ENCODE assay signal across 19 cellular contexts in genomic region chr3:10993729-10994065, GRCh38. TPM values are rescaled to one million over a fixed set of nuclear protein-coding genes. Genes with fewer than 3 reads are reported as not detected.
DNase-seq lines count a peak whose midpoint lies in the region; ATAC-seq and TF ChIP-seq lines count a peak whose summit lies in the region.
"Had no signal": no experiment of that assay in that cellular context is flagged by ENCODE, and none has a peak within 500 bp of the region (broad histone marks: within the 10 kb centered on the region; RNA-seq: fewer than 3 reads in every experiment).

No MANE protein-coding gene starts in this region.

- peaks cover 81% of the 10 kb centered on the region for H3K27me3 Mint-ChIP-seq in WTC11 (ENCODE audit: low read depth)

- ATAC-seq in WTC11 (no peak), HG03108 (IDR thresholded peaks at IDR 0.05; ENCODE audit: unreplicated experiment) (no peak), GM19328 (IDR thresholded peaks at IDR 0.05; ENCODE audit: unreplicated experiment) (no peak)
- ATAC-seq: activated CD4-positive, CD25-positive, alpha-beta regulatory T cell treated with anti-CD3 and anti-CD28 coated beads, Interleukin-2, amount 50 U/mL, for 24 hours; activated T-helper 17 cell treated with anti-CD3 and anti-CD28 coated beads, Interleukin-2, amount 50 U/mL, for 72 hours had no signal

- CTCF ChIA-PET in WTC11 (lab: Charles Lee) = interaction anchor here (1.0 to 4.2 kb wide), 9 partner anchors 13 to 235 kb away, joined by 3 to 23 read pairs (median 6); no protein-coding TSS in a partner anchor

- no peak for DNase-seq in WTC11 (ENCODE audit: low spot score)
- DNase-seq in esophagus squamous epithelium (lab: John Stamatoyannopoulos, UW) = no peak
- peak; percentile 15 for DNase-seq in myocyte (ENCODE audit: low read depth)
- DNase-seq in suprapubic skin (ENCODE audit: low spot score in 2 of 2) = no peak
- no peak for DNase-seq in T1000 (lab: John Stamatoyannopoulos, UW)
- DNase-seq in transverse colon = no peak
- DNase-seq: Calu3; MM.1S; NCI-H1930; stimulated activated CD4-positive, alpha-beta T cell treated with anti-CD3 and anti-CD28 coated beads, Interleukin-2, amount 100 ng/mL, for 24 hours had no signal

- H3K27ac Mint-ChIP-seq in WTC11 = no peak overlapping the region
- H3K27ac Mint-ChIP-seq: activated T-helper 17 cell treated with anti-CD3 and anti-CD28 coated beads, Interleukin-2, amount 50 U/mL, for 72 hours had no signal

- H3K9me3 ChIP-seq in esophagus squamous epithelium (no peaks in the 10 kb centered on the region), suprapubic skin (no peaks in the 10 kb centered on the region), transverse colon (no peaks in the 10 kb centered on the region)
- H3K9me3 ChIP-seq: HAP-1 had no signal

- in situ Hi-C loops in transverse colon (cut with MboI; ENCODE audit: low pct_ligation_motif_present in 1 of 4, low pct_unique_long_range_greater_than_20kb in 1 of 4, low sequenced_read_pairs in 3 of 4) = no loop called here

- whole genome bisulfite sequencing in esophagus squamous epithelium, 2 donors = 14 to 44% methylated on average over 5 to 7 of the region's 9 CpGs
- WGBS in suprapubic skin = 11% methylated on average over 9 of the region's 9 CpGs
- WGBS in transverse colon (ENCODE audit: low coverage in 1 of 2), 2 donors = 20 to 31% methylated on average over 1 to 9 of the region's 9 CpGs

- peaks cover 13% of the 10 kb centered on the region for H3K4me1 Mint-ChIP-seq in WTC11

- TF ChIP-seq CTCF in WTC11 (IDR thresholded peaks at IDR 0.05) (no peak), esophagus squamous epithelium (IDR thresholded peaks at IDR 0.05) (no peak), suprapubic skin (IDR thresholded peaks at IDR 0.05) (no peak), transverse colon (IDR thresholded peaks at IDR 0.05) (no peak)

- H3K4me3 Mint-ChIP-seq in WTC11 = peak overlapping the region; percentile 61
- H3K4me3 Mint-ChIP-seq: activated T-helper 17 cell treated with anti-CD3 and anti-CD28 coated beads, Interleukin-2, amount 50 U/mL, for 72 hours had no signal

- H3K4me3 ChIP-seq in esophagus squamous epithelium = peak overlapping the region; percentile 53 to 73 (median 60)
- H3K4me3 ChIP-seq in suprapubic skin = peak overlapping the region; percentile 48
- no peak overlapping the region for H3K4me3 ChIP-seq in transverse colon
- H3K4me3 ChIP-seq: HAP-1 had no signal

- TF ChIP-seq POLR2A in esophagus squamous epithelium (IDR thresholded peaks at IDR 0.05) = no peak
- no peak for TF ChIP-seq POLR2A in suprapubic skin (IDR thresholded peaks at IDR 0.05)
- TF ChIP-seq POLR2A in transverse colon (IDR thresholded peaks at IDR 0.05) = no peak

- peak overlapping the region in 2 of 4 donors; percentile 62 to 65 for H3K27ac ChIP-seq in esophagus squamous epithelium
- no peak overlapping the region for H3K27ac ChIP-seq in suprapubic skin
- H3K27ac ChIP-seq in transverse colon = no peak overlapping the region

- peaks cover 5 to 68% (median 14%) of the 10 kb centered on the region in 3 donors for H3K4me1 ChIP-seq in esophagus squamous epithelium
- H3K4me1 ChIP-seq in suprapubic skin = peaks cover 12% of the 10 kb centered on the region
- no peaks in the 10 kb centered on the region for H3K4me1 ChIP-seq in transverse colon
- H3K4me1 ChIP-seq: HAP-1 had no signal

- no peaks in the 10 kb centered on the region for H3K36me3 Mint-ChIP-seq in WTC11

- H3K27me3 ChIP-seq in esophagus squamous epithelium (peaks cover 0 to 88% (median 0%) of the 10 kb centered on the region in 4 donors), suprapubic skin (peaks cover 67% of the 10 kb centered on the region), transverse colon (peaks cover 74% of the 10 kb centered on the region)

- TF ChIP-seq EP300 in suprapubic skin (IDR thresholded peaks at IDR 0.05) (no peak), transverse colon (IDR thresholded peaks at IDR 0.05; ENCODE audit: low read depth) (no peak)

- POLR2A ChIA-PET in WTC11 (lab: Charles Lee) = no interaction called here

- H3K9me3 Mint-ChIP-seq in WTC11 = peaks cover 6% of the 10 kb centered on the region; the same call in 1 of the 2 replicates
- H3K9me3 Mint-ChIP-seq: activated T-helper 17 cell treated with anti-CD3 and anti-CD28 coated beads, Interleukin-2, amount 50 U/mL, for 72 hours had no signal

- intact Hi-C loops in esophagus squamous epithelium (cut with DNase I) = no loop called here
- intact Hi-C loops in transverse colon (cut with DNase I; ENCODE audit: low total_unique reads) = no loop called here

- H3K36me3 ChIP-seq in esophagus squamous epithelium (no peaks in the 10 kb centered on the region), suprapubic skin (no peaks in the 10 kb centered on the region), transverse colon (no peaks in the 10 kb centered on the region)
- H3K36me3 ChIP-seq: HAP-1 had no signal

TF ChIP-seq in WTC11, 78 proteins besides CTCF, POLR2A, EP300 and RAD21 (continues in another document):
- TF ChIP-seq ZNF263 (CRISPR knock-in tag; IDR thresholded peaks at IDR 0.05; ENCODE audit: low read depth) (no peak), SMAD4 (CRISPR knock-in tag; IDR thresholded peaks at IDR 0.05) (no peak), CDX4 (CRISPR knock-in tag; IDR thresholded peaks at IDR 0.05; ENCODE audit: borderline replicate concordance) (no peak), ZNF219 (CRISPR knock-in tag; IDR thresholded peaks at IDR 0.05; ENCODE audit: borderline replicate concordance) (no peak), RORB (CRISPR knock-in tag; IDR thresholded peaks at IDR 0.05) (no peak), ATF2 (CRISPR knock-in tag; IDR thresholded peaks at IDR 0.05; ENCODE audit: borderline replicate concordance, low read depth) (no peak), GRHL2 (CRISPR knock-in tag; IDR thresholded peaks at IDR 0.05; ENCODE audit: insufficient replicate concordance, severe bottlenecking) (no peak), E2F4 (CRISPR knock-in tag; IDR thresholded peaks at IDR 0.05; ENCODE audit: borderline replicate concordance, low read depth) (no peak), FOXP1 (CRISPR knock-in tag; IDR thresholded peaks at IDR 0.05; ENCODE audit: borderline replicate concordance) (no peak), ARID4B (CRISPR knock-in tag; IDR thresholded peaks at IDR 0.05; ENCODE audit: borderline replicate concordance) (no peak)

RNA-seq across cellular contexts. Expression of gene SLC6A1, which starts 1.1 kb away (rescaled TPM):
- total RNA-seq in WTC11 (2021) (0.50 to 0.72 TPM (median 0.50 TPM) in 3 replicates), esophagus squamous epithelium (10 to 100 TPM in 3 of 4 donors, 1 to 10 TPM in 1; 8.6 to 34.4 (median 22.3) TPM), myocyte (0.26 TPM in 1 of 2 replicates, not detected in the other), suprapubic skin (10 to 100 TPM in 1 of 4 donors, 1 to 10 TPM in 2, under 1 TPM in 1; 0.96 to 13.0 (median 4.3) TPM), transverse colon (under 1 TPM in 3 of 4 donors, not detected in 1; 0.20 to 0.55 (median 0.48) TPM)
- polyA plus RNA-seq in myocyte (2012) = 0.03 TPM
- total RNA-seq: activated CD8-positive, alpha-beta memory T cell treated with anti-CD3 and anti-CD28 coated beads for 36 hours; activated T-helper 17 cell treated with anti-CD3 and anti-CD28 coated beads, Interleukin-2, amount 50 U/mL, for 72 hours; Calu3; glomerular endothelial cell; renal cortical epithelial cell; T-helper 2 cell treated with Interferon-gamma antibody and Interleukin-4, amounts not matched to agents 100 ng/mL and 5 ng/mL, for 36 hours had no signal

Comparison
In these comparisons a context has a peak if more than half of its experiments do, and no peak if none do; other contexts are left out.
1. H3K4me3 ChIP-seq: peak in esophagus squamous epithelium (4 of 4) and suprapubic skin (single experiment); none in transverse colon (0 of 4).